In the genomic region with DNA sequence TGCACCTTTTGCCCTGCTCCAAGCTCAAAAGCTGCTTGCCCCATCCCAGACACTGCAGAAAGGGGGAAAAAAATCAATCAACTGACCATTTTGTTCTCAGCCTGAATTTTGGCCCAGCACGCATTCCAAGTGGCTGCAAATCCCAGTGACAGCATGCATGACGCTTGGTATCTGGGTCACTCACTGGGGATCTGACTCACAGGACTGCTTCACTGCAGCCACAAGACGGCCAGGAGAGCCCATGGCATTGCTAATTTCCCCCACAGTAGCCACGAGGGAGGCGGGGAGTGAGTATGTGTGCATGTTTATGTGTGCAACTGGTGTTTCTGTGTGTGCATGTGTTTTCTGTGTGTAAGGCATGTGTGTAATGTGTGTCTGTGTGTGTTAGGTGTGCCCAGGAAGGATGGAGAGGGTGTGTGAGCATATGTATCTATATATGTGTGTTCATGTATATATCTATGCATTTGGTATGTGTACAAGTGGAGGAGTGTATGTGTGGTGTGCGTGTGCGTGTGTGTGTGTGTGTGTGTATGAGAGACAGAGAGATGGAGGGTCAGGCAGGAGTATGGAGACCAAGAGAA, we compare ENCODE assay signal across 1 cellular context.
TF ChIP-seq lines count a peak whose summit lies in the region.

No MANE protein-coding gene starts in this region.

TF ChIP-seq in HepG2, 621 proteins besides CTCF, POLR2A, EP300 and RAD21:
- TF ChIP-seq, protein P1, sequence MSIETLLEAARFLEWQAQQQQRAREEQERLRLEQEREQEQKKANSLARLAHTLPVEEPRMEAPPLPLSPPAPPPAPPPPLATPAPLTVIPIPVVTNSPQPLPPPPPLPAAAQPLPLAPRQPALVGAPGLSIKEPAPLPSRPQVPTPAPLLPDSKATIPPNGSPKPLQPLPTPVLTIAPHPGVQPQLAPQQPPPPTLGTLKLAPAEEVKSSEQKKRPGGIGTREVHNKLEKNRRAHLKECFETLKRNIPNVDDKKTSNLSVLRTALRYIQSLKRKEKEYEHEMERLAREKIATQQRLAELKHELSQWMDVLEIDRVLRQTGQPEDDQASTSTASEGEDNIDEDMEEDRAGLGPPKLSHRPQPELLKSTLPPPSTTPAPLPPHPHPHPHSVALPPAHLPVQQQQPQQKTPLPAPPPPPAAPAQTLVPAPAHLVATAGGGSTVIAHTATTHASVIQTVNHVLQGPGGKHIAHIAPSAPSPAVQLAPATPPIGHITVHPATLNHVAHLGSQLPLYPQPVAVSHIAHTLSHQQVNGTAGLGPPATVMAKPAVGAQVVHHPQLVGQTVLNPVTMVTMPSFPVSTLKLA (IDR thresholded peaks at IDR 0.05): peak; percentile 80
- TF ChIP-seq, protein P2, sequence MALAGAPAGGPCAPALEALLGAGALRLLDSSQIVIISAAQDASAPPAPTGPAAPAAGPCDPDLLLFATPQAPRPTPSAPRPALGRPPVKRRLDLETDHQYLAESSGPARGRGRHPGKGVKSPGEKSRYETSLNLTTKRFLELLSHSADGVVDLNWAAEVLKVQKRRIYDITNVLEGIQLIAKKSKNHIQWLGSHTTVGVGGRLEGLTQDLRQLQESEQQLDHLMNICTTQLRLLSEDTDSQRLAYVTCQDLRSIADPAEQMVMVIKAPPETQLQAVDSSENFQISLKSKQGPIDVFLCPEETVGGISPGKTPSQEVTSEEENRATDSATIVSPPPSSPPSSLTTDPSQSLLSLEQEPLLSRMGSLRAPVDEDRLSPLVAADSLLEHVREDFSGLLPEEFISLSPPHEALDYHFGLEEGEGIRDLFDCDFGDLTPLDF (CRISPR knock-in tag; IDR thresholded peaks at IDR 0.05): no peak
- TF ChIP-seq ATF7 (IDR thresholded peaks at IDR 0.05) (0 out of 2 replicates have a peak, but pooled peaks have one; percentile 8), ATF7 (CRISPR knock-in tag; IDR thresholded peaks at IDR 0.05) (no peak), TMF1 (CRISPR knock-in tag; IDR thresholded peaks at IDR 0.05; ENCODE audit: low read depth) (no peak)
